12 cellular contexts compared by ENCODE assay signal in the genomic region with DNA sequence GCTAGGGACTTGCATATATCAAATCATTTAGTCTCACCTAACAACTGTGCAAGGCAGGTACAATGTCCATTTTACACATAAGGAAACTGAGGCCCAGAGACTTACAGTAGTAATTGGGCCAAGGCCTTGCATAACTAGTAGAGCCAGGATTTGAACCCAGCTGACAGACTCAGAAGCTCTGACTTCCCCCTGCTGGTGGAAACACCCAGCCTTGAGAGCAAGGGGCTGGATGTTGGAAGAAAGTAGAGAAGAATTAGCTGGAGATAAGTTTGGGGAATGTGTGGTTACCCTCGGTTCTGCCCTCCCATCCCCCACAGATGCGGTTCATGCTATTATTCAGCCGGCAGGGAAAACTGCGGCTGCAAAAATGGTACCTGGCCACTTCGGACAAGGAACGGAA. TPM values are rescaled to one million over a fixed set of nuclear protein-coding genes. Genes with fewer than 3 reads are reported as not detected.
DNase-seq lines count a peak whose midpoint lies in the region; ATAC-seq and TF ChIP-seq lines count a peak whose summit lies in the region.
"Had no signal": no experiment of that assay in that cellular context is flagged by ENCODE, and none has a peak within 500 bp of the region (broad histone marks: within the 10 kb centered on the region; RNA-seq: fewer than 3 reads in every experiment).

No MANE protein-coding gene starts in this region.

- H3K4me3 Mint-ChIP-seq in chondrocyte (ENCODE audit: unreplicated experiment): no peak overlapping the region

- TF ChIP-seq CTCF in SK-N-SH (IDR thresholded peaks at IDR 0.05): peak; percentile 42
- peak; percentile 43 for TF ChIP-seq CTCF in chondrocyte (IDR thresholded peaks at IDR 0.05)
- TF ChIP-seq CTCF in osteoblast (IDR thresholded peaks at IDR 0.05; ENCODE audit: extremely low read depth, low read depth, low read length): peak; percentile 28
- no peak for TF ChIP-seq CTCF in GM20000 (IDR thresholded peaks at IDR 0.05; ENCODE audit: extremely low read depth, missing control alignments)

- ATAC-seq in SK-N-SH treated with all-trans-retinoic acid at 6 μM for 48 hours: no peak

- CTCF ChIA-PET in SK-N-SH (lab: Yijun Ruan, JAX): interaction anchor here (0.8 to 7.9 kb wide), 12 partner anchors 9 to 262 kb away, joined by 3 to 116 read pairs (median 4); partner anchors contain the start of genes NAT16 and VGF

- H3K79me2 ChIP-seq in SK-N-SH (ENCODE audit: insufficient read depth) (peaks cover 30% of the 10 kb centered on the region), osteoblast (ENCODE audit: insufficient read depth, low read length) (peaks cover 27% of the 10 kb centered on the region)

- H3K9me3 Mint-ChIP-seq in chondrocyte (ENCODE audit: low read depth): no peaks in the 10 kb centered on the region
- H3K9me3 Mint-ChIP-seq: activated T-helper 1 cell treated with anti-CD3 and anti-CD28 coated beads, Interleukin-12 subunit alpha, Interleukin-12 subunit beta, Interleukin-2, Interleukin-4 antibody, amounts not matched to agents 30 ng/mL and 10 ng/mL and 1 ng/mL, durations not matched to agents 14 hours and 24 hours and 36 hours had no signal

- H3K27me3 ChIP-seq in SK-N-SH (ENCODE audit: insufficient read depth): no peaks in the 10 kb centered on the region
- H3K27me3 ChIP-seq in osteoblast (ENCODE audit: insufficient read depth, low read length): peaks cover 3% of the 10 kb centered on the region

- peaks cover 18% of the 10 kb centered on the region for H3K36me3 Mint-ChIP-seq in chondrocyte (ENCODE audit: low read depth)

- H3K4me3 ChIP-seq in SK-N-SH (ENCODE audit: low read depth in 2 of 2, low read length in 1 of 2) (no peak overlapping the region), osteoblast (ENCODE audit: insufficient read depth, low read length) (no peak overlapping the region)

- no peak overlapping the region for H3K27ac Mint-ChIP-seq in chondrocyte (ENCODE audit: unreplicated experiment)
- H3K27ac Mint-ChIP-seq: activated T-helper 1 cell treated with anti-CD3 and anti-CD28 coated beads, Interleukin-12 subunit alpha, Interleukin-12 subunit beta, Interleukin-2, Interleukin-4 antibody, amounts not matched to agents 30 ng/mL and 10 ng/mL and 1 ng/mL, durations not matched to agents 14 hours and 24 hours and 36 hours had no signal

- no peak for TF ChIP-seq EP300 in SK-N-SH (IDR thresholded peaks at IDR 0.05; ENCODE audit: borderline replicate concordance in 1 of 2, low read depth in 1 of 2, low read length in 1 of 2)

- peaks cover 15 to 18% of the 10 kb centered on the region in 2 experiments; a peak in 3 of 4 replicates for H3K4me1 ChIP-seq in SK-N-SH (ENCODE audit: control insufficient read depth in 1 of 2, insufficient read depth in 2 of 2, low read depth in 1 of 2, low read length in 1 of 2)
- peaks cover 20% of the 10 kb centered on the region for H3K4me1 ChIP-seq in osteoblast (ENCODE audit: insufficient read depth, low read length)

- H3K4me2 ChIP-seq in SK-N-SH (peak overlapping the region; percentile 99; the same call in 1 of the 2 replicates), osteoblast (ENCODE audit: insufficient read depth, low read length) (no peak overlapping the region)

- peaks cover 13% of the 10 kb centered on the region for H3K4me1 Mint-ChIP-seq in chondrocyte (ENCODE audit: low read depth)

- POLR2A ChIA-PET in SK-N-SH (lab: Yijun Ruan, JAX): interaction anchor here (1.2 to 3.7 kb wide), 4 partner anchors 9 to 61 kb away, joined by 3 to 43 read pairs (median 4); partner anchors contain the start of genes PLOD3, VGF and ZNHIT1

- H3K36me3 ChIP-seq in SK-N-SH (replicated peaks in 1 of 2; ENCODE audit: control insufficient read depth in 1 of 2, insufficient read depth in 2 of 2, low read length in 1 of 2): peaks cover 33% of the 10 kb centered on the region in 2 experiments
- peaks cover 26% of the 10 kb centered on the region for H3K36me3 ChIP-seq in osteoblast (ENCODE audit: insufficient read depth, low read length)

- no peaks in the 10 kb centered on the region for H3K9me3 ChIP-seq in SK-N-SH
- H3K9me3 ChIP-seq in osteoblast (ENCODE audit: low read depth, low read length): no peaks in the 10 kb centered on the region

- no peaks in the 10 kb centered on the region for H3K27me3 Mint-ChIP-seq in chondrocyte (ENCODE audit: low read depth)

- H3K9ac ChIP-seq in SK-N-SH: no peak overlapping the region

- no peak for TF ChIP-seq RAD21 in SK-N-SH (IDR thresholded peaks at IDR 0.05; ENCODE audit: low read length)

- H2AFZ ChIP-seq in SK-N-SH (ENCODE audit: low read depth) (no peak overlapping the region), osteoblast (ENCODE audit: low read length) (no peak overlapping the region)
- H2AFZ ChIP-seq: GM23248 had no signal

- no peak for DNase-seq in SK-N-SH
- peak; percentile 63 for DNase-seq in NAMALWA (ENCODE audit: low spot score)
- no peak for DNase-seq in chondrocyte (ENCODE audit: low spot score)
- peak; percentile 35 for DNase-seq in osteoblast (ENCODE audit: insufficient read length, low spot score, missing footprints)
- DNase-seq in GM20000 (ENCODE audit: low spot score): no peak
- no peak for DNase-seq in COLO829 (ENCODE audit: low spot score)
- DNase-seq in kidney tubule cell (ENCODE audit: low spot score): no peak
- DNase-seq: activated CD4-positive, alpha-beta T cell treated with anti-CD3 and anti-CD28 coated beads for 4 hours; GM23248; mesenchymal stem cell had no signal

- H4K20me1 ChIP-seq in SK-N-SH (ENCODE audit: insufficient read depth) (peaks cover 5% of the 10 kb centered on the region; the same call in 1 of the 2 replicates), osteoblast (ENCODE audit: insufficient read depth, low read length) (peaks cover 20% of the 10 kb centered on the region)

- WGBS in SK-N-SH (ENCODE audit: low lambda C conversion rate): 83% methylated on average over 6 of the region's 6 CpGs

- H3F3A ChIP-seq in SK-N-SH (replicated peaks; ENCODE audit: insufficient read depth): peaks cover 22% of the 10 kb centered on the region

- H3K27ac ChIP-seq in SK-N-SH (ENCODE audit: low read depth in 2 of 2, low read length in 1 of 2) (no peak overlapping the region), osteoblast (ENCODE audit: low read depth, low read length) (no peak overlapping the region)
- H3K27ac ChIP-seq: GM23248 had no signal

- H3K9me2 ChIP-seq in SK-N-SH: no peaks in the 10 kb centered on the region

TF ChIP-seq in SK-N-SH, 30 proteins besides CTCF, POLR2A, EP300 and RAD21 (continues in another document):
- no peak for TF ChIP-seq JUND (IDR thresholded peaks at IDR 0.05)
- no peak for TF ChIP-seq FOXJ3 (CRISPR knock-in tag; IDR thresholded peaks at IDR 0.05)
- TF ChIP-seq, protein P1, sequence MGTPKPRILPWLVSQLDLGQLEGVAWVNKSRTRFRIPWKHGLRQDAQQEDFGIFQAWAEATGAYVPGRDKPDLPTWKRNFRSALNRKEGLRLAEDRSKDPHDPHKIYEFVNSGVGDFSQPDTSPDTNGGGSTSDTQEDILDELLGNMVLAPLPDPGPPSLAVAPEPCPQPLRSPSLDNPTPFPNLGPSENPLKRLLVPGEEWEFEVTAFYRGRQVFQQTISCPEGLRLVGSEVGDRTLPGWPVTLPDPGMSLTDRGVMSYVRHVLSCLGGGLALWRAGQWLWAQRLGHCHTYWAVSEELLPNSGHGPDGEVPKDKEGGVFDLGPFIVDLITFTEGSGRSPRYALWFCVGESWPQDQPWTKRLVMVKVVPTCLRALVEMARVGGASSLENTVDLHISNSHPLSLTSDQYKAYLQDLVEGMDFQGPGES (IDR thresholded peaks at IDR 0.05; ENCODE audit: low read depth, low read length): no peak
- no peak for TF ChIP-seq SMC3 (IDR thresholded peaks at IDR 0.05; ENCODE audit: low read depth, low read length)
- TF ChIP-seq NFIC (IDR thresholded peaks at IDR 0.05; ENCODE audit: borderline replicate concordance): no peak
- no peak for TF ChIP-seq POLR2AphosphoS5 (IDR thresholded peaks at IDR 0.05; ENCODE audit: low read depth, low read length)

TF ChIP-seq in SK-N-SH treated with all-trans-retinoic acid at 6 μM for 48 hours, 23 proteins besides CTCF, POLR2A, EP300 and RAD21:
- no peak for TF ChIP-seq ISL1 (CRISPR knock-in tag; IDR thresholded peaks at IDR 0.05)
- TF ChIP-seq ZC3H10 (CRISPR knock-in tag; IDR thresholded peaks at IDR 0.05): no peak
- TF ChIP-seq GLIS3 (CRISPR knock-in tag; IDR thresholded peaks at IDR 0.05): no peak

RNA-seq across cellular contexts. Expression of gene AP1S1, which starts 2.0 kb away (rescaled TPM):
- polyA plus RNA-seq in SK-N-SH (2012; rRNA removed): 616 and 704 TPM in 2 replicates
- polyA plus RNA-seq in SK-N-SH (2012; cell fraction: cytosol; rRNA removed): 481 and 593 TPM in 2 replicates
- 340 and 390 TPM in 2 replicates for polyA plus RNA-seq in SK-N-SH (2012; cell fraction: nucleus; rRNA removed)
- total RNA-seq in chondrocyte (55.9 to 60.5 TPM (median 60.4 TPM) in 3 replicates), osteoblast (101 and 102 TPM in 2 replicates)

RNA-seq across cellular contexts. Expression of gene VGF, which starts 9.1 kb away (rescaled TPM):
- polyA plus RNA-seq in SK-N-SH (2012; rRNA removed): 17.4 and 54.3 TPM in 2 replicates
- 48.7 and 59.7 TPM in 2 replicates for polyA plus RNA-seq in SK-N-SH (2012; cell fraction: cytosol; rRNA removed)
- 65.5 and 96.9 TPM in 2 replicates for polyA plus RNA-seq in SK-N-SH (2012; cell fraction: nucleus; rRNA removed)
- total RNA-seq in chondrocyte: 0.22 to 0.26 TPM in 2 of 3 replicates, not detected in the other
- 0.36 TPM in 1 of 2 replicates, not detected in the other for total RNA-seq in osteoblast
- total RNA-seq: GM23248 had no signal
- polyA plus RNA-seq: GM23248 had no signal

RNA-seq across cellular contexts. Expression of gene NAT16, which starts 23.8 kb away (rescaled TPM):
- polyA plus RNA-seq in SK-N-SH (2012; rRNA removed): 0.64 and 0.68 TPM in 2 replicates
- 0.51 and 0.62 TPM in 2 replicates for polyA plus RNA-seq in SK-N-SH (2012; cell fraction: cytosol; rRNA removed)
- 3.7 and 7.0 TPM in 2 replicates for polyA plus RNA-seq in SK-N-SH (2012; cell fraction: nucleus; rRNA removed)
- total RNA-seq in chondrocyte (not detected in 3 replicates), osteoblast (not detected in 2 replicates)
- total RNA-seq: GM23248 had no signal
- polyA plus RNA-seq: GM23248 had no signal

RNA-seq across cellular contexts. Expression of gene SERPINE1, which starts 29.4 kb away (rescaled TPM):
- 4,174 and 5,753 TPM in 2 replicates for polyA plus RNA-seq in SK-N-SH (2012; rRNA removed)
- 2,518 and 3,426 TPM in 2 replicates for polyA plus RNA-seq in SK-N-SH (2012; cell fraction: cytosol; rRNA removed)
- 3,662 and 5,083 TPM in 2 replicates for polyA plus RNA-seq in SK-N-SH (2012; cell fraction: nucleus; rRNA removed)
- total RNA-seq in chondrocyte: 794 to 1,203 TPM (median 1,180 TPM) in 3 replicates
- total RNA-seq in osteoblast: 237 and 278 TPM in 2 replicates

RNA-seq across cellular contexts. Expression of gene MOGAT3, which starts 44.6 kb away (rescaled TPM):
- polyA plus RNA-seq in SK-N-SH (2012; rRNA removed): not detected in 2 replicates
- not detected in 2 replicates for polyA plus RNA-seq in SK-N-SH (2012; cell fraction: cytosol; rRNA removed)
- polyA plus RNA-seq in SK-N-SH (2012; cell fraction: nucleus; rRNA removed): not detected in 2 replicates
- not detected in 3 replicates for total RNA-seq in chondrocyte
- not detected in 2 replicates for total RNA-seq in osteoblast
- total RNA-seq: activated T-helper 1 cell treated with anti-CD3 and anti-CD28 coated beads, Interleukin-12 subunit alpha, Interleukin-12 subunit beta, Interleukin-2, Interleukin-4 antibody, amounts not matched to agents 30 ng/mL and 10 ng/mL and 1 ng/mL, durations not matched to agents 14 hours and 24 hours and 36 hours; GM23248 had no signal
- polyA plus RNA-seq: GM23248 had no signal

Comparison
In these comparisons a context has a peak if more than half of its experiments do, and no peak if none do; other contexts are left out.
1. DNase-seq: peak in NAMALWA (single experiment) and osteoblast (single experiment); none in SK-N-SH (single experiment), chondrocyte (single experiment), GM20000 (single experiment), COLO829 (single experiment) and kidney tubule cell (single experiment).